In the genomic region with DNA sequence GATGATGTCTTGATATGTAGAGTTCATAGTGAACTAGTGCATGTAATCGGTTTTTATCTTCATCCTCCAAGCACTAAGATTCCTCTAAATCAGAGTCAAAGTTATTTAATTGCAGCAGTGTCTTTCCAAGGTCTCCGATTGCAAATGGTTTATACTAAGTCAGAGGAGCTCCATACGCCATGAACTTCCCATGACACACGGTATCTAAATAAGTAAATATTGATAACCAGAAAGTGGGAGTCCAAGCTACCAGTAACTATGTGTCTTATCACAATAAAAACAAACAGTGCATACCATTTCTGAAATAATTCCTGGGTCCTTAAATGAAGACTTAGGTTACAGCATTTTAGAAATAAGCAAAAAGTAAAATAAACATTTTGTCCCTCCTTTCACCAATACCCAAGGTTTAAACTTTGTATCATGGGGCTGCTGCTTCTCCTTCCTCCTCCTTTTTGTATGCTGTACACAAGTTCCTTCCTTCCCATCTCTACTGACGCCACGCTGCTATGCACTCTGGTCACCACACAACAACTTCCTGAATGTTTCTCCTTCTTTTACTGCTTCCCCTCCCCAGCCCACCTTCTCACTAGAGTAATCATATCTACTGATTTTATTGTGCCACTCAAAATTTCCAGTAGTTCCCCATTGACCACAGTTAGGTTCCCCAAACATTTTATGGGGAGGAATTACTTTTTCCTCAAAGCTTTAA, we compare ENCODE assay signal across 1 cellular context.
TF ChIP-seq lines count a peak whose summit lies in the region.

No MANE protein-coding gene starts in this region.

TF ChIP-seq in IMR-90, 13 proteins besides CTCF, POLR2A, EP300 and RAD21:
- TF ChIP-seq ELK1 (IDR thresholded peaks at IDR 0.05; ENCODE audit: borderline replicate concordance, low read depth, low read length), result no peak
- no peak for TF ChIP-seq FOS (IDR thresholded peaks at IDR 0.05; ENCODE audit: low read depth, low read length)
- no peak for TF ChIP-seq SMC3 (IDR thresholded peaks at IDR 0.05; ENCODE audit: low read depth, low read length)
- TF ChIP-seq MAZ (IDR thresholded peaks at IDR 0.05; ENCODE audit: borderline replicate concordance, low read depth, low read length), result no peak
- no peak for TF ChIP-seq BHLHE40 (IDR thresholded peaks at IDR 0.05; ENCODE audit: low read depth, low read length)
- no peak for TF ChIP-seq MAFK (IDR thresholded peaks at IDR 0.05; ENCODE audit: low read depth, low read length)
- TF ChIP-seq RCOR1 (IDR thresholded peaks at IDR 0.05; ENCODE audit: insufficient replicate concordance, low read length), result no peak
- TF ChIP-seq USF2 (IDR thresholded peaks at IDR 0.05; ENCODE audit: low read depth, low read length), result no peak
- no peak for TF ChIP-seq MXI1 (IDR thresholded peaks at IDR 0.05; ENCODE audit: borderline replicate concordance, low read depth, low read length)
- no peak for TF ChIP-seq CEBPB (IDR thresholded peaks at IDR 0.05; ENCODE audit: low read depth, low read length)
- TF ChIP-seq CHD1 (IDR thresholded peaks at IDR 0.05; ENCODE audit: low read depth, low read length), result no peak
- TF ChIP-seq RFX5 (IDR thresholded peaks at IDR 0.05; ENCODE audit: low read depth, low read length), result no peak
- TF ChIP-seq NFE2L2 (IDR thresholded peaks at IDR 0.05; ENCODE audit: low read depth, low read length), result no peak
